ENCODE assay signal across 17 cellular contexts in genomic region chr12:118680361-118680963, GRCh38.
DNase-seq lines count a peak whose midpoint lies in the region; ATAC-seq and TF ChIP-seq lines count a peak whose summit lies in the region.
"Had no signal": no experiment of that assay in that cellular context is flagged by ENCODE, and none has a peak within 500 bp of the region (broad histone marks: within the 10 kb centered on the region; RNA-seq: fewer than 3 reads in every experiment).

No MANE protein-coding gene starts in this region.

- no peaks in the 10 kb centered on the region for H3K9me3 ChIP-seq in A673 (ENCODE audit: low read depth, low read length, poor library complexity, severe bottlenecking)
- H3K9me3 ChIP-seq in SJCRH30 (replicated peaks) = no peaks in the 10 kb centered on the region
- H3K9me3 ChIP-seq in heart right ventricle = peaks cover 0 to 4% (median 0%) of the 10 kb centered on the region in 11 donors
- H3K9me3 ChIP-seq: SK-N-SH had no signal

- H3K27ac ChIP-seq in A673 (ENCODE audit: low read depth, low read length, poor library complexity, severe bottlenecking) (no peak overlapping the region), SJCRH30 (peak overlapping the region; percentile 20; the same call in 1 of the 2 replicates), heart right ventricle (peak overlapping the region in 1 of 10 donors; percentile 49)
- H3K27ac ChIP-seq: parathyroid adenoma had no signal

- POLR2A ChIA-PET in A673 (lab: Charles Lee; ENCODE audit: low non-redundant PET) = no interaction called here

- no peaks in the 10 kb centered on the region for H3K36me3 ChIP-seq in A673 (ENCODE audit: insufficient read depth, low read length, poor library complexity, severe bottlenecking)
- no peaks in the 10 kb centered on the region for H3K36me3 ChIP-seq in SJCRH30
- H3K36me3 ChIP-seq in heart right ventricle = no peaks in the 10 kb centered on the region

- H3K4me1 ChIP-seq in A673 (ENCODE audit: insufficient read depth, low read length, poor library complexity, severe bottlenecking) (no peaks in the 10 kb centered on the region), SJCRH30 (peaks cover 9% of the 10 kb centered on the region), heart right ventricle (no peaks in the 10 kb centered on the region)
- H3K4me1 ChIP-seq: parathyroid adenoma had no signal

- 16 to 22% methylated on average over 7 of the region's 7 CpGs for whole genome bisulfite sequencing in heart right ventricle, 2 donors

- TF ChIP-seq CTCF in A673 (conservative IDR thresholded peaks at IDR 0.05; ENCODE audit: low read depth, low read length) = no peak
- peak in 1 of 9 donors; percentile 6 for TF ChIP-seq CTCF in heart right ventricle (IDR thresholded peaks at IDR 0.05)

- CTCF ChIA-PET in A673 (lab: Charles Lee) = no interaction called here

- peak in 7 of 8 donors; percentile 56 to 92 (median 83) for ATAC-seq in heart right ventricle
- no peak for ATAC-seq in HG02870 (IDR thresholded peaks at IDR 0.05; ENCODE audit: unreplicated experiment)
- ATAC-seq: activated CD4-positive, CD25-positive, alpha-beta regulatory T cell treated with anti-CD3 and anti-CD28 coated beads, Interleukin-2, amount 50 U/mL, for 24 hours had no signal

- no TSS peak for BruUV-seq in A673 (replicated peaks; lab: Mats Ljungman, UMichigan)

- H3K4me3 ChIP-seq in A673 (ENCODE audit: low read depth, low read length, poor library complexity, severe bottlenecking) (no peak overlapping the region), SJCRH30 (no peak overlapping the region), heart right ventricle (no peak overlapping the region)

- peak; percentile 37 for DNase-seq in A673 (ENCODE audit: low spot score)
- DNase-seq in HT1080 (ENCODE audit: low read depth) = peak; percentile 5
- peak; percentile 50 to 65 for DNase-seq in SJCRH30
- peak in 1 of 2 donors; percentile 50 for DNase-seq in heart right ventricle
- no peak for DNase-seq in GF-D8 (lab: John Stamatoyannopoulos, UW)
- no peak for DNase-seq in NCI-H1694 (lab: John Stamatoyannopoulos, UW)
- no peak for DNase-seq in HuH-7 (ENCODE audit: low spot score)
- DNase-seq: activated naive CD4-positive, alpha-beta T cell treated with Interleukin-2 at 50 U/mL for 16 hours; effector CD4-positive, alpha-beta T cell; foreskin fibroblast; immature natural killer cell; KG1; NCI-H2029 treated with DMSO at 0.1 percent for 48 hours; SK-N-SH had no signal

- H3K27me3 ChIP-seq in A673 (replicated peaks; ENCODE audit: insufficient read depth, low read depth, low read length, poor library complexity) = peaks cover 8% of the 10 kb centered on the region
- no peaks in the 10 kb centered on the region for H3K27me3 ChIP-seq in SJCRH30
- peaks cover 0 to 21% (median 6%) of the 10 kb centered on the region in 7 donors for H3K27me3 ChIP-seq in heart right ventricle

- intact Hi-C loops in A673 (cut with micrococcal nuclease; ENCODE audit: unreplicated experiment) (no loop called here), heart right ventricle (cut with DNase I) (no loop called here)

Comparison
In these comparisons a context has a peak if more than half of its experiments do, and no peak if none do; other contexts are left out.
1. DNase-seq: peak in A673 (single experiment), HT1080 (single experiment) and SJCRH30 (2 of 2); none in GF-D8 (single experiment), NCI-H1694 (single experiment) and HuH-7 (single experiment).